ENCODE assay signal across 8 cellular contexts in the genomic region with DNA sequence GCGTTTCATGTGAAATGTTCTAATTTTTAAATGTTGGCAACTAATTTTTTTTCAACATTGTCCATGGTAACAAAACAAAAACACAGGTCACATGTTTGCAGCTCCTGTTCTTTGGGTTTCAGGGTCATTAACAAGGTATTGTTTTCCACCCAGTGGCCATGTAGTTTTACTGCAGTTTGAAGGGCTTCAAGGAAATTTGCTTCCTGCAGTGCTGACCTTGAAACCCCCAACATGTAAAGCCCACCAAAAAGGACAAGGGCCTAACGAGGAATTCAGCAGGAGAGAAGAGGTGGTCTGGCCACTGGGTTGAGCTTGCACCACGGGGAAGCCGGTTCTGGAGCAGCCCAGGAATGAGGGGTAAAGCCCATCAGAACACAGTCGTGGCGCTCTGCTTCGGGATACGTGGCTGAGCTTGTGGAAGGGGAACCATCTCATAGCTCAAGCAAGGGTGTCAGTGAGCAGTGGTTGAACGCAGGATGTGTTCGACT. TPM values are rescaled to one million over a fixed set of nuclear protein-coding genes. Genes with fewer than 3 reads are reported as not detected.
A peak's percentile ranks its signal among the peaks of the same experiment; 100 is the strongest.
DNase-seq lines count a peak whose midpoint lies in the region; ATAC-seq and TF ChIP-seq lines count a peak whose summit lies in the region.

No MANE protein-coding gene starts in this region.

- no peaks in the 10 kb centered on the region for H3K36me3 Mint-ChIP-seq in activated CD8-positive, alpha-beta T cell treated with anti-CD3 and anti-CD28 coated beads for 36 hours (ENCODE audit: low read depth)

- no peak for TF ChIP-seq CTCF in activated CD8-positive, alpha-beta T cell treated with anti-CD3 and anti-CD28 coated beads for 36 hours (IDR thresholded peaks at IDR 0.05)
- peak; percentile 29 for TF ChIP-seq CTCF in hepatocyte (IDR thresholded peaks at IDR 0.05; ENCODE audit: poor library complexity)

- H3K4me1 Mint-ChIP-seq in activated CD8-positive, alpha-beta T cell treated with anti-CD3 and anti-CD28 coated beads for 36 hours (ENCODE audit: low read depth): no peaks in the 10 kb centered on the region

- POLR2A ChIA-PET in activated CD8-positive, alpha-beta T cell treated with anti-CD3 and anti-CD28 coated beads for 36 hours (lab: Charles Lee): interaction anchor here (0.7 kb wide), 1 partner anchor 140 kb away, joined by 3 read pairs; no protein-coding TSS in a partner anchor

- no peaks in the 10 kb centered on the region for H3K4me1 ChIP-seq in hepatocyte (ENCODE audit: insufficient read depth)

- H3K4me3 ChIP-seq in hepatocyte: no peak overlapping the region

- no peaks in the 10 kb centered on the region for H3K9me3 ChIP-seq in hepatocyte (ENCODE audit: low read depth)

- H3K36me3 ChIP-seq in hepatocyte (replicated peaks; ENCODE audit: insufficient read depth, low read depth): no peaks in the 10 kb centered on the region

- H3K27me3 Mint-ChIP-seq in activated CD8-positive, alpha-beta T cell treated with anti-CD3 and anti-CD28 coated beads for 36 hours: no peaks in the 10 kb centered on the region

- no peak overlapping the region for H3K27ac Mint-ChIP-seq in activated CD8-positive, alpha-beta T cell treated with anti-CD3 and anti-CD28 coated beads for 36 hours

- ATAC-seq in HG03469 (IDR thresholded peaks at IDR 0.05; ENCODE audit: unreplicated experiment): peak; percentile 70
- ATAC-seq in activated CD8-positive, alpha-beta T cell treated with anti-CD3 and anti-CD28 coated beads for 36 hours: peak; percentile 49
- no peak for ATAC-seq in HG02970 (IDR thresholded peaks at IDR 0.05; ENCODE audit: low FRiP score, unreplicated experiment)

- intact Hi-C loops in activated CD8-positive, alpha-beta T cell treated with anti-CD3 and anti-CD28 coated beads for 36 hours (cut with micrococcal nuclease): no loop called here
- intact Hi-C loops in posterior vena cava (cut with DNase I): no loop called here

- no peaks in the 10 kb centered on the region for H4K20me1 ChIP-seq in hepatocyte (ENCODE audit: insufficient read depth, poor library complexity, severe bottlenecking)

- no peak overlapping the region for H2AFZ ChIP-seq in hepatocyte

- H3K27ac ChIP-seq in hepatocyte: no peak overlapping the region

- H3K9me3 Mint-ChIP-seq in activated CD8-positive, alpha-beta T cell treated with anti-CD3 and anti-CD28 coated beads for 36 hours: no peaks in the 10 kb centered on the region

- no peaks in the 10 kb centered on the region for H3K9me2 ChIP-seq in hepatocyte (replicated peaks; ENCODE audit: insufficient read depth)

- H3K4me3 Mint-ChIP-seq in activated CD8-positive, alpha-beta T cell treated with anti-CD3 and anti-CD28 coated beads for 36 hours: no peak overlapping the region

- H3K4me2 ChIP-seq in hepatocyte: no peak overlapping the region

- H3K27me3 ChIP-seq in hepatocyte: no peaks in the 10 kb centered on the region

- 79% methylated on average over 10 of the region's 10 CpGs for WGBS in hepatocyte (ENCODE audit: low lambda C conversion rate, missing lambda C conversion rate)

- DNase-seq in DMS153 (lab: John Stamatoyannopoulos, UW) (peak; percentile 1), DMS153 treated with DMSO at 0.1 percent for 48 hours (lab: John Stamatoyannopoulos, UW; ENCODE audit: unreplicated experiment) (no peak), hepatocyte (ENCODE audit: low spot score) (peak; percentile 37), posterior vena cava (ENCODE audit: low spot score) (no peak), pons (ENCODE audit: low spot score) (no peak)
- DNase-seq in activated CD8-positive, alpha-beta T cell treated with anti-CD3 and anti-CD28 coated beads for 36 hours: no peak

- H3K79me2 ChIP-seq in hepatocyte: no peaks in the 10 kb centered on the region

- CTCF ChIA-PET in activated CD8-positive, alpha-beta T cell treated with anti-CD3 and anti-CD28 coated beads for 36 hours (lab: Charles Lee): interaction anchor here (0.6 to 1.3 kb wide), 5 partner anchors 12 to 186 kb away, joined by 3 to 5 read pairs (median 3); no protein-coding TSS in a partner anchor

RNA-seq across cellular contexts. Expression of a gene that starts 13.9 kb away (rescaled TPM):
- total RNA-seq in activated CD8-positive, alpha-beta T cell treated with anti-CD3 and anti-CD28 coated beads for 36 hours: under 1 TPM; 0.16 to 0.22 TPM
- total RNA-seq in hepatocyte: 1.6 and 3.5 TPM in 2 replicates
- 0.46 and 1.4 TPM in 2 replicates for polyA plus RNA-seq in hepatocyte
- total RNA-seq in posterior vena cava: under 1 TPM; 0.10 to 0.19 TPM

Comparison
In these comparisons a context has a peak if more than half of its experiments do, and no peak if none do; other contexts are left out.
1. DNase-seq: peak in DMS153 (single experiment) and hepatocyte (single experiment); none in DMS153 treated with DMSO at 0.1 percent for 48 hours (single experiment), activated CD8-positive, alpha-beta T cell treated with anti-CD3 and anti-CD28 coated beads for 36 hours (single experiment), posterior vena cava (single experiment) and pons (single experiment).